ENCODE assay signal across 30 cellular contexts in the genomic region with DNA sequence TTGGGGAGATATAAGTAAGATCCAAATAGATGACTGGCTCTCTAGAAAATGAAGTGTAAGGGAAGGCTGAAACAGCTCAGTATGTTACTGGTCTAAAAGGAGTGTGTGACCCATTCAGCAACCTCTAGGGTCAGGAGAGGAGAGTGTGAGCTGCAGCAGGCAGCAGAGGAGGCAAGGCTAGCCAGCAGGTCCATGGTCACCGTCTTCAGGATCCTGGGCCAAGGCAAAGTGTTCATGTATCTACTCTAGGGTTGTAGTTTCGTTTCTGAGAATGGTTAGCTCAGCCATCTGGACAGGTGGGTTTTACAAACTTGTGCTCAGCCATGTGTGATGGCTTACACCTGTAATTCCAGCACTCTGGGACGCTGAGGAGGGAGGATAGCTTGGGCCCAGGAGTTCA. TPM values are rescaled to one million over a fixed set of nuclear protein-coding genes. Genes with fewer than 3 reads are reported as not detected.
DNase-seq lines count a peak whose midpoint lies in the region; ATAC-seq and TF ChIP-seq lines count a peak whose summit lies in the region.
"Had no signal": no experiment of that assay in that cellular context is flagged by ENCODE, and none has a peak within 500 bp of the region (broad histone marks: within the 10 kb centered on the region; RNA-seq: fewer than 3 reads in every experiment).

No MANE protein-coding gene starts in this region.

- TF ChIP-seq EP300 in stomach (IDR thresholded peaks at IDR 0.05): no peak

- H3K9me3 ChIP-seq in WERI-Rb-1 (ENCODE audit: severe bottlenecking) (no peaks in the 10 kb centered on the region), stomach (no peaks in the 10 kb centered on the region), prostate gland (no peaks in the 10 kb centered on the region)
- H3K9me3 ChIP-seq in effector memory CD4-positive, alpha-beta T cell (ENCODE audit: control insufficient read depth, low read length): no peaks in the 10 kb centered on the region
- H3K9me3 ChIP-seq: left lung, Peyer's patch, SJSA1 had no signal

- H3K4me1 ChIP-seq in stomach (peaks cover 27 to 77% (median 62%) of the 10 kb centered on the region in 4 donors), prostate gland (replicated peaks) (no peaks in the 10 kb centered on the region)
- no peaks in the 10 kb centered on the region for H3K4me1 ChIP-seq in effector memory CD4-positive, alpha-beta T cell (ENCODE audit: control insufficient read depth, insufficient read depth, low read length, poor library complexity, severe bottlenecking)

- 35 to 73% (median 59%) methylated on average over 3 of the region's 3 CpGs for WGBS in stomach, 5 donors
- 86% methylated on average over 3 of the region's 3 CpGs for WGBS in prostate gland

- TF ChIP-seq POLR2A in stomach (IDR thresholded peaks at IDR 0.05) (no peak), prostate gland (IDR thresholded peaks at IDR 0.05) (no peak)

- H3K36me3 ChIP-seq in WERI-Rb-1 (0 out of 2 replicates have a peak, but pooled peaks cover 3% of the 10 kb centered on the region), stomach (no peaks in the 10 kb centered on the region), prostate gland (no peaks in the 10 kb centered on the region)
- no peaks in the 10 kb centered on the region for H3K36me3 ChIP-seq in effector memory CD4-positive, alpha-beta T cell (ENCODE audit: control insufficient read depth, insufficient read depth, low read length)
- H3K36me3 ChIP-seq: left lung, Peyer's patch had no signal

- intact Hi-C loops in stomach (cut with DNase I; ENCODE audit: low total_unique reads) (no loop called here), prostate gland (cut with DNase I) (no loop called here)

- peak; percentile 22 for DNase-seq in WERI-Rb-1
- no peak for DNase-seq in stomach
- DNase-seq in prostate gland (ENCODE audit: low spot score): no peak
- no peak for DNase-seq in effector memory CD4-positive, alpha-beta T cell
- no peak for DNase-seq in AG08396 (ENCODE audit: low spot score)
- DNase-seq: activated CD4-positive, CD25-positive, alpha-beta regulatory T cell treated with anti-CD3 and anti-CD28 coated beads, Interleukin-2, amount 50 U/mL, for 72 hours; activated CD8-positive, alpha-beta T cell treated with anti-CD3 and anti-CD28 coated beads, Interleukin-2, amount 10 ng/mL, durations not matched to agents 7 days and 5 days; activated effector memory CD4-positive, alpha-beta T cell treated with anti-CD3 and anti-CD28 coated beads, Interleukin-2, amount 50 U/mL, for 16 hours; activated naive CD8-positive, alpha-beta T cell treated with anti-CD3 and anti-CD28 coated beads, Interleukin-2, amount 10 ng/mL, durations not matched to agents 7 days and 5 days; activated T-cell treated with anti-CD3 and anti-CD28 coated beads for 4 hours; C1 segment of cervical spinal cord; Calu3; cerebellar nuclear complex; erythroblast; immature natural killer cell; left lung; naive B cell; NCI-H1436 treated with DMSO at 0.1 percent for 48 hours; NCI-H2107; NCI-H510A; NK-92 treated with Interleukin-12 subunit alpha and Interleukin-12 subunit beta, amount 100 ng/mL, for 24 hours; Peyer's patch; stimulated activated CD4-positive, alpha-beta T cell treated with anti-CD3 and anti-CD28 coated beads, Interleukin-1b, Interleukin-23, amount 100 ng/mL, for 48 hours; T-helper 1 cell had no signal

- ATAC-seq in GM19043 (IDR thresholded peaks at IDR 0.05; ENCODE audit: low read depth, unreplicated experiment): peak; percentile 66
- peak; percentile 42 for ATAC-seq in HG02763 (IDR thresholded peaks at IDR 0.05; ENCODE audit: unreplicated experiment)
- ATAC-seq: activated CD8-positive, alpha-beta T cell treated with anti-CD3 and anti-CD28 coated beads, Interleukin-2, amount 10 ng/mL, durations not matched to agents 7 days and 5 days; K562; left lung had no signal

- TF ChIP-seq CTCF in WERI-Rb-1 (IDR thresholded peaks at IDR 0.05; ENCODE audit: low read depth, low read length) (no peak), stomach (IDR thresholded peaks at IDR 0.05) (no peak), prostate gland (IDR thresholded peaks at IDR 0.05) (no peak)

- H3K4me3 ChIP-seq in WERI-Rb-1 (ENCODE audit: low read depth, low read length): no peak overlapping the region
- H3K4me3 ChIP-seq in stomach: no peak overlapping the region
- no peak overlapping the region for H3K4me3 ChIP-seq in prostate gland
- H3K4me3 ChIP-seq in effector memory CD4-positive, alpha-beta T cell (ENCODE audit: insufficient read depth, low read depth, low read length, poor library complexity, severe bottlenecking): no peak overlapping the region
- H3K4me3 ChIP-seq: hepatocyte, K562, left lung, Peyer's patch, SJSA1, skin epidermis had no signal

- H3K27me3 ChIP-seq in WERI-Rb-1 (ENCODE audit: insufficient read depth, low read depth, severe bottlenecking) (no peaks in the 10 kb centered on the region), stomach (no peaks in the 10 kb centered on the region), prostate gland (replicated peaks; ENCODE audit: insufficient read depth) (no peaks in the 10 kb centered on the region)
- no peaks in the 10 kb centered on the region for H3K27me3 ChIP-seq in effector memory CD4-positive, alpha-beta T cell (replicated peaks; ENCODE audit: control insufficient read depth, insufficient read depth, low read length, poor library complexity, severe bottlenecking)
- H3K27me3 ChIP-seq: hepatocyte, left lung, Peyer's patch, SJSA1 had no signal

- H3K27ac ChIP-seq in WERI-Rb-1 (no peak overlapping the region), stomach (peak overlapping the region in 3 of 5 donors; percentile 2 to 68 (median 6)), prostate gland (no peak overlapping the region)
- H3K27ac ChIP-seq in effector memory CD4-positive, alpha-beta T cell (ENCODE audit: insufficient read depth, low read length, poor library complexity, severe bottlenecking): no peak overlapping the region
- H3K27ac ChIP-seq: hepatocyte, left lung, SJSA1, skin epidermis had no signal

RNA-seq across cellular contexts. Expression of a gene that starts 13.7 kb away (rescaled TPM):
- total RNA-seq in stomach (100 to 1,000 TPM in 3 of 5 donors, 10 to 100 TPM in 2; 53.8 to 233 (median 129) TPM), prostate gland (10 to 100 TPM; 24.7 to 77.0 TPM)
- 10 to 100 TPM in 2 of 3 donors, 1 to 10 TPM in 1; 6.8 to 18.1 (median 13.7) TPM for polyA plus RNA-seq in stomach
- total RNA-seq: activated CD8-positive, alpha-beta T cell treated with anti-CD3 and anti-CD28 coated beads, Interleukin-2, amount 10 ng/mL, durations not matched to agents 7 days and 5 days; activated naive CD8-positive, alpha-beta T cell treated with anti-CD3 and anti-CD28 coated beads, Interleukin-2, amount 10 ng/mL, durations not matched to agents 7 days and 5 days had no signal
- polyA plus RNA-seq: immature natural killer cell, K562 had no signal

Comparison
In these comparisons a context has a peak if more than half of its experiments do, and no peak if none do; other contexts are left out.
1. H3K27ac ChIP-seq: peak in stomach (3 of 5); none in WERI-Rb-1 (single experiment), prostate gland (0 of 2) and effector memory CD4-positive, alpha-beta T cell (single experiment).